Comparison of ENCODE assay signal across 26 cellular contexts in genomic region chr1:228064296-228064695, GRCh38. TPM values are rescaled to one million over a fixed set of nuclear protein-coding genes. Genes with fewer than 3 reads are reported as not detected.
DNase-seq lines count a peak whose midpoint lies in the region; ATAC-seq, FAIRE-seq and TF ChIP-seq lines count a peak whose summit lies in the region.
"Had no signal": no experiment of that assay in that cellular context is flagged by ENCODE, and none has a peak within 500 bp of the region (broad histone marks: within the 10 kb centered on the region; RNA-seq: fewer than 3 reads in every experiment).

No MANE protein-coding gene starts in this region.

- no peak overlapping the region for H3K9ac ChIP-seq in kidney (ENCODE audit: low read length in 2 of 2)
- H3K9ac ChIP-seq in Karpas-422 (ENCODE audit: low read length): no peak overlapping the region

- intact Hi-C loops in Right ventricle myocardium inferior (cut with DNase I): no loop called here
- intact Hi-C loops in kidney (cut with DNase I): no loop called here
- intact Hi-C loops in posterior vena cava (cut with DNase I): no loop called here
- intact Hi-C loops in upper lobe of right lung (cut with DNase I): no loop called here
- intact Hi-C loops in gastrocnemius medialis (cut with DNase I; ENCODE audit: low total_unique reads): no loop called here

- no peak for TF ChIP-seq POLR2A in gastrocnemius medialis (IDR thresholded peaks at IDR 0.05)

- DNase-seq in Right ventricle myocardium inferior (ENCODE audit: missing footprints): peak; percentile 40
- DNase-seq in right atrium auricular region (ENCODE audit: low spot score): no peak
- peak; percentile 59 for DNase-seq in kidney
- peak; percentile 74 for DNase-seq in posterior vena cava (ENCODE audit: low spot score)
- peak; percentile 57 for DNase-seq in upper lobe of right lung
- DNase-seq in Karpas-422: no peak
- DNase-seq in RWPE1 (ENCODE audit: low spot score): no peak
- no peak for DNase-seq in gastrocnemius medialis
- DNase-seq: 8988T; ACHN; BE2C; KBM-7; MG63; NCI-H2029; NCI-H446 treated with DMSO at 0.1 percent for 48 hours; NCI-H526; NCI-H82; NK-92 treated with Interleukin-12 subunit alpha and Interleukin-12 subunit beta, amount 100 ng/mL, for 24 hours; PC-3; Right ventricle myocardium superior had no signal

- H3K27me3 ChIP-seq in right atrium auricular region (peaks cover 18 to 37% of the 10 kb centered on the region in 2 donors), upper lobe of right lung (peaks cover 81% of the 10 kb centered on the region), Karpas-422 (ENCODE audit: low read length) (no peaks in the 10 kb centered on the region), gastrocnemius medialis (peaks cover 61 to 82% (median 64%) of the 10 kb centered on the region in 3 donors)

- no peaks in the 10 kb centered on the region for H3K79me2 ChIP-seq in Karpas-422 (ENCODE audit: low read length)

- TF ChIP-seq CTCF in right atrium auricular region (IDR thresholded peaks at IDR 0.05): no peak
- TF ChIP-seq CTCF in kidney (IDR thresholded peaks at IDR 0.05; ENCODE audit: borderline replicate concordance, extremely low read depth, insufficient read depth): no peak
- TF ChIP-seq CTCF in upper lobe of right lung (IDR thresholded peaks at IDR 0.05): no peak
- TF ChIP-seq CTCF in RWPE1 (conservative IDR thresholded peaks at IDR 0.05; ENCODE audit: low read depth): no peak
- no peak for TF ChIP-seq CTCF in gastrocnemius medialis (IDR thresholded peaks at IDR 0.05 in 4 of 5, conservative IDR thresholded peaks at IDR 0.05 in 1 of 5)

- no peak for ATAC-seq in Right ventricle myocardium inferior
- no peak for ATAC-seq in upper lobe of right lung
- no peak for ATAC-seq in gastrocnemius medialis
- ATAC-seq: GM12878, PC-3 had no signal

- POLR2A ChIA-PET in RWPE1 (lab: Yijun Ruan, JAX; ENCODE audit: low non-redundant PET): no interaction called here

- CTCF ChIA-PET in RWPE1 (lab: Yijun Ruan, JAX): no interaction called here

- no peak overlapping the region for H2AFZ ChIP-seq in Karpas-422 (ENCODE audit: low read length)

- H3K36me3 ChIP-seq in right atrium auricular region: no peaks in the 10 kb centered on the region
- no peaks in the 10 kb centered on the region for H3K36me3 ChIP-seq in kidney (ENCODE audit: control insufficient read depth in 1 of 2, insufficient read depth in 2 of 2, low read length in 2 of 2)
- no peaks in the 10 kb centered on the region for H3K36me3 ChIP-seq in upper lobe of right lung
- H3K36me3 ChIP-seq in Karpas-422 (ENCODE audit: insufficient read depth, low read length): no peaks in the 10 kb centered on the region
- no peaks in the 10 kb centered on the region for H3K36me3 ChIP-seq in gastrocnemius medialis
- H3K36me3 ChIP-seq: BE2C, MG63, SJSA1 had no signal

- FAIRE-seq in kidney (lab: Jason Lieb, UNC): no peak
- FAIRE-seq: D721Med, G401.6, GM12878 had no signal

- H3K4me1 ChIP-seq in right atrium auricular region: peaks cover 0 to 17% of the 10 kb centered on the region in 2 donors
- H3K4me1 ChIP-seq in kidney (ENCODE audit: control insufficient read depth in 1 of 2, insufficient read depth in 1 of 2, low read depth in 1 of 2, low read length in 2 of 2): peaks cover 0 to 2% of the 10 kb centered on the region in 2 donors
- peaks cover 14% of the 10 kb centered on the region for H3K4me1 ChIP-seq in upper lobe of right lung
- no peaks in the 10 kb centered on the region for H3K4me1 ChIP-seq in Karpas-422 (ENCODE audit: low read length)
- peaks cover 0 to 5% of the 10 kb centered on the region in 2 donors for H3K4me1 ChIP-seq in gastrocnemius medialis
- H3K4me1 ChIP-seq: BE2C had no signal

- H3K9me2 ChIP-seq in Karpas-422 (replicated peaks; ENCODE audit: insufficient read depth, low read length): no peaks in the 10 kb centered on the region

- H3K27ac ChIP-seq in right atrium auricular region: no peak overlapping the region
- no peak overlapping the region for H3K27ac ChIP-seq in kidney (ENCODE audit: low read depth in 2 of 2, low read length in 2 of 2)
- no peak overlapping the region for H3K27ac ChIP-seq in upper lobe of right lung
- H3K27ac ChIP-seq in Karpas-422 (ENCODE audit: low read length): no peak overlapping the region
- no peak overlapping the region for H3K27ac ChIP-seq in RWPE1
- H3K27ac ChIP-seq in gastrocnemius medialis: no peak overlapping the region
- H3K27ac ChIP-seq: SJSA1 had no signal

- H3K4me3 ChIP-seq in right atrium auricular region (no peak overlapping the region), kidney (ENCODE audit: low read length in 2 of 2) (no peak overlapping the region), upper lobe of right lung (no peak overlapping the region), Karpas-422 (ENCODE audit: low read length) (no peak overlapping the region), gastrocnemius medialis (no peak overlapping the region)
- H3K4me3 ChIP-seq: GM12878, MG63, SJSA1 had no signal

- in situ Hi-C loops in gastrocnemius medialis (cut with MboI; ENCODE audit: low sequenced_read_pairs in 4 of 4): no loop called here

- H3K4me2 ChIP-seq in Karpas-422 (ENCODE audit: low read depth, low read length, poor library complexity, severe bottlenecking): no peak overlapping the region

- H3K9me3 ChIP-seq in right atrium auricular region (no peaks in the 10 kb centered on the region), kidney (ENCODE audit: control insufficient read depth in 1 of 2, low read length in 2 of 2) (no peaks in the 10 kb centered on the region), upper lobe of right lung (no peaks in the 10 kb centered on the region), Karpas-422 (ENCODE audit: low read length) (no peaks in the 10 kb centered on the region), gastrocnemius medialis (no peaks in the 10 kb centered on the region)
- H3K9me3 ChIP-seq: BE2C, MG63, SJSA1 had no signal

- H4K20me1 ChIP-seq in Karpas-422 (ENCODE audit: insufficient read depth, low read depth, low read length): no peaks in the 10 kb centered on the region

RNA-seq across cellular contexts. Expression of gene ARF1, which starts 18.2 kb away (rescaled TPM):
- 281 TPM for total RNA-seq in Right ventricle myocardium inferior
- 100 to 1,000 TPM; 375 to 422 TPM for total RNA-seq in right atrium auricular region
- total RNA-seq in kidney: 383 TPM
- 398 TPM for polyA plus RNA-seq in kidney (ENCODE audit: insufficient read depth, low read depth, low replicate concordance)
- total RNA-seq in posterior vena cava: 100 to 1,000 TPM; 300 to 342 TPM
- total RNA-seq in upper lobe of right lung: 397 TPM
- total RNA-seq in Karpas-422 (2014; rRNA removed; shearing (Covaris generic); ENCODE audit: low replicate concordance): 107 and 139 TPM in 2 replicates
- 100 to 1,000 TPM; 234 to 422 (median 306) TPM for total RNA-seq in gastrocnemius medialis

RNA-seq across cellular contexts. Expression of gene C1orf35, which starts 38.8 kb away (rescaled TPM):
- total RNA-seq in Right ventricle myocardium inferior: 6.0 TPM
- total RNA-seq in right atrium auricular region: 1 to 10 TPM; 4.5 to 4.9 TPM
- 17.4 TPM for total RNA-seq in kidney
- polyA plus RNA-seq in kidney (ENCODE audit: insufficient read depth, low read depth, low replicate concordance): 17.6 TPM
- total RNA-seq in posterior vena cava: 1 to 10 TPM; 7.8 to 8.0 TPM
- total RNA-seq in upper lobe of right lung: 12.5 TPM
- total RNA-seq in Karpas-422 (2014; rRNA removed; shearing (Covaris generic); ENCODE audit: low replicate concordance): 10.4 and 24.7 TPM in 2 replicates
- 10 to 100 TPM in 1 of 4 donors, 1 to 10 TPM in 3; 5.9 to 11.0 (median 7.8) TPM for total RNA-seq in gastrocnemius medialis

RNA-seq across cellular contexts. Expression of gene MRPL55, which starts 44.8 kb away (rescaled TPM):
- total RNA-seq in Right ventricle myocardium inferior (57.0 TPM), right atrium auricular region (10 to 100 TPM; 76.6 to 81.2 TPM), kidney (37.8 TPM), posterior vena cava (10 to 100 TPM; 30.0 to 30.9 TPM), upper lobe of right lung (39.9 TPM), gastrocnemius medialis (100 to 1,000 TPM in 1 of 4 donors, 10 to 100 TPM in 3; 64.7 to 123 (median 74.2) TPM)
- polyA plus RNA-seq in kidney (ENCODE audit: insufficient read depth, low read depth, low replicate concordance): 141 TPM
- total RNA-seq in Karpas-422 (2014; rRNA removed; shearing (Covaris generic); ENCODE audit: low replicate concordance): 76.6 and 79.2 TPM in 2 replicates

RNA-seq across cellular contexts. Expression of gene WNT3A, which starts 57.5 kb away (rescaled TPM):
- total RNA-seq in Right ventricle myocardium inferior: not detected
- total RNA-seq in right atrium auricular region: not detected
- total RNA-seq in kidney: not detected
- polyA plus RNA-seq in kidney (ENCODE audit: insufficient read depth, low read depth, low replicate concordance): not detected
- not detected for total RNA-seq in posterior vena cava
- total RNA-seq in upper lobe of right lung: 10.1 TPM
- total RNA-seq in Karpas-422 (2014; rRNA removed; shearing (Covaris generic); ENCODE audit: low replicate concordance): not detected in 2 replicates
- total RNA-seq in gastrocnemius medialis: not detected
- total RNA-seq: Daoy, GM12878, H4, Right ventricle myocardium superior, SJSA1 had no signal

Comparison
In these comparisons a context has a peak if more than half of its experiments do, and no peak if none do; other contexts are left out.
1. DNase-seq: peak in Right ventricle myocardium inferior (single experiment), kidney (single experiment), posterior vena cava (single experiment) and upper lobe of right lung (single experiment); none in right atrium auricular region (single experiment), Karpas-422 (single experiment), RWPE1 (single experiment) and gastrocnemius medialis (0 of 2).